18 cellular contexts compared by ENCODE assay signal in the genomic region with DNA sequence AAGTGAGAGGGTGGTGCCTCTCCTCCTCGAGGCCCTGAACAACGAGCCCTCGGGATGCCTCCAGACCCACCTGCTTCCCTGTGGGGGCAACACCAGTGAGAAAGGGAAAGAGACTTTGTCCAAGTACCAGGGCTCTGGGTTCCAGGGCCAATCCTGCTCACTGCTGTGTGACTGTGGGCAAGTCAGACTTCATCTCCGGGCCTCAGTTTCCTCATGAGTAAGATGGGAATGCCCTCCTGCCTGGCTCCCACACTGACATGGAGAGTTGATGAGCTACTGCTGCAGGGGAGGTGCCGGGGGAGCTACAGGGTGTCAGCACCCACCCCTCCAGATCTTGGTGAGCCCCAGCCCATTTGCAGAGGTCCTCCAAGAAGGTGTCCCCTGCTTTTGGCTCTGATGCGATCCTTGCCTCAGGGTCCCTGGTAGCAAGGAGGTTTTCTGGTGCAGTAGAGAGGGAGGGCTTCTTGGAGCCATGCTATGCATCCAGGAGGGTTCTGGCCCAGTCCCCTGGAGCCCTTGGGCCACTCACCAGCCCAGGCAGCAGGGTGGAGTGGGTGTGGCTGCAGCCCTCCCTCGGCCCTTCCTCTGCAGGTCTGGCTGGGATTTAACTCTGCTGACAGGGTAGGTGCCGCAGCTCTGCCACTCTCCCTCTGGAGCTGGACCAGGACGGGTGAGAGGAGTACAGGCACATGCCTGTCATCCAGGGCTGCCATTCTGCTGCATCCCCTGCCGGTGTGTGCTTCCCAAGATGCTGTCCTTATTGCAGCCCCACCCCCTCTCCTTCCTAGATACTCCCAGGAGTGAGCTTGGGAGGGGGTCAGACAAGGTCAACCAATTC. TPM values are rescaled to one million over a fixed set of nuclear protein-coding genes. Genes with fewer than 3 reads are reported as not detected.
DNase-seq lines count a peak whose midpoint lies in the region; ATAC-seq and TF ChIP-seq lines count a peak whose summit lies in the region.
"Had no signal": no experiment of that assay in that cellular context is flagged by ENCODE, and none has a peak within 500 bp of the region (broad histone marks: within the 10 kb centered on the region; RNA-seq: fewer than 3 reads in every experiment).

No MANE protein-coding gene starts in this region.

- peak overlapping the region in 4 of 5 experiments; percentile 73 to 98 (median 86) for H3K27ac Mint-ChIP-seq in brain
- H3K27ac Mint-ChIP-seq: B cell had no signal

- no peak for TF ChIP-seq CTCF in SK-N-SH (IDR thresholded peaks at IDR 0.05)
- no peak for TF ChIP-seq CTCF in brain (conservative IDR thresholded peaks at IDR 0.05)

- H2BK15ac ChIP-seq in mesenchymal stem cell (ENCODE audit: low read depth, poor library complexity, severe bottlenecking) = peak overlapping the region; percentile 9

- H2AFZ ChIP-seq in SK-N-SH (ENCODE audit: low read depth) = no peak overlapping the region
- H2AFZ ChIP-seq in mesenchymal stem cell (ENCODE audit: low read depth, low read length) = no peak overlapping the region

- H3K27ac ChIP-seq in SK-N-SH (ENCODE audit: low read depth in 2 of 2, low read length in 1 of 2) = no peak overlapping the region; a peak in 1 of 4 replicates
- H3K27ac ChIP-seq in mesenchymal stem cell (ENCODE audit: low read length, poor library complexity, severe bottlenecking) = no peak overlapping the region
- peak overlapping the region; percentile 98 for H3K27ac ChIP-seq in stomach smooth muscle (ENCODE audit: low read length)

- H3K27me3 ChIP-seq in SK-N-SH (ENCODE audit: insufficient read depth) = no peaks in the 10 kb centered on the region
- no peaks in the 10 kb centered on the region for H3K27me3 ChIP-seq in mesenchymal stem cell (ENCODE audit: control insufficient read depth in 1 of 2, insufficient read depth in 1 of 2, low read length in 2 of 2)
- no peaks in the 10 kb centered on the region for H3K27me3 ChIP-seq in stomach smooth muscle (ENCODE audit: control insufficient read depth in 1 of 2, insufficient read depth in 2 of 2, low read length in 2 of 2)
- H3K27me3 ChIP-seq: testis had no signal

- peak overlapping the region; percentile 64 to 97 for H3K4ac ChIP-seq in mesenchymal stem cell (ENCODE audit: low read depth in 1 of 2, low read length in 2 of 2)

- H3K27me3 Mint-ChIP-seq in brain = peaks cover 3% of the 10 kb centered on the region
- H3K27me3 Mint-ChIP-seq: T-helper 17 cell had no signal

- no peak overlapping the region for H3K4me3 Mint-ChIP-seq in brain
- H3K4me3 Mint-ChIP-seq: B cell, T-helper 17 cell had no signal

- peaks cover 4% of the 10 kb centered on the region for H3K79me1 ChIP-seq in mesenchymal stem cell (replicated peaks; ENCODE audit: low read length, poor library complexity, severe bottlenecking)

- H3K79me2 ChIP-seq in SK-N-SH (ENCODE audit: insufficient read depth) = no peaks in the 10 kb centered on the region

- peak overlapping the region in 1 of 2 experiments; percentile 19 for H3K14ac ChIP-seq in mesenchymal stem cell (ENCODE audit: low read length in 2 of 2)

- peaks cover 20% of the 10 kb centered on the region for H3F3A ChIP-seq in SK-N-SH (replicated peaks; ENCODE audit: insufficient read depth)

- no peak for TF ChIP-seq RAD21 in SK-N-SH (IDR thresholded peaks at IDR 0.05; ENCODE audit: low read length)

- H3K4me1 Mint-ChIP-seq in brain = peaks cover 48% of the 10 kb centered on the region

- TF ChIP-seq EP300 in SK-N-SH (IDR thresholded peaks at IDR 0.05; ENCODE audit: borderline replicate concordance in 1 of 2, low read depth in 1 of 2, low read length in 1 of 2) = no peak

- no peak overlapping the region for H3K4me2 ChIP-seq in SK-N-SH
- H3K4me2 ChIP-seq in mesenchymal stem cell (ENCODE audit: low read length, poor library complexity, severe bottlenecking) = no peak overlapping the region

- no peak overlapping the region for H2BK120ac ChIP-seq in mesenchymal stem cell (ENCODE audit: low read depth, low read length)

- H3K4me1 ChIP-seq in SK-N-SH (ENCODE audit: control insufficient read depth in 1 of 2, insufficient read depth in 2 of 2, low read depth in 1 of 2, low read length in 1 of 2) (peaks cover 30 to 33% of the 10 kb centered on the region in 2 experiments), mesenchymal stem cell (ENCODE audit: control insufficient read depth, insufficient read depth, low read depth, low read length) (peaks cover 47% of the 10 kb centered on the region), stomach smooth muscle (ENCODE audit: control insufficient read depth, insufficient read depth, low read length) (peaks cover 39% of the 10 kb centered on the region)

- no peaks in the 10 kb centered on the region for H3K36me3 Mint-ChIP-seq in brain

- POLR2A ChIA-PET in SK-N-SH (lab: Yijun Ruan, JAX) = no interaction called here

- DNase-seq in SK-N-SH = peak; percentile 13
- DNase-seq in mesenchymal stem cell = no peak
- DNase-seq in HuH-7.5 (ENCODE audit: low spot score) = no peak
- no peak for DNase-seq in DMS114 treated with DMSO at 0.1 percent for 48 hours (lab: John Stamatoyannopoulos, UW; ENCODE audit: unreplicated experiment)
- DNase-seq: 8988T, activated gamma-delta T cell, dermis blood vessel endothelial cell, GDM1, NCI-H1105 treated with DMSO at 0.1 percent for 48 hours, SIG-M5, T-helper 17 cell, testis had no signal

- no peak overlapping the region for H3K23ac ChIP-seq in mesenchymal stem cell (ENCODE audit: low read length in 2 of 2)

- ATAC-seq in SK-N-SH treated with all-trans-retinoic acid at 6 μM for 48 hours (no peak), HG02852 (IDR thresholded peaks at IDR 0.05; ENCODE audit: unreplicated experiment) (no peak)
- ATAC-seq: GM12878, T-helper 17 cell had no signal

- H3K9me3 Mint-ChIP-seq in brain = peaks cover 0 to 3% (median 0%) of the 10 kb centered on the region in 5 experiments

- H3K36me3 ChIP-seq in SK-N-SH (replicated peaks in 1 of 2; ENCODE audit: control insufficient read depth in 1 of 2, insufficient read depth in 2 of 2, low read length in 1 of 2) = peaks cover 0 to 8% of the 10 kb centered on the region in 2 experiments
- peaks cover 44 to 50% of the 10 kb centered on the region in 2 experiments for H3K36me3 ChIP-seq in mesenchymal stem cell (ENCODE audit: control insufficient read depth in 1 of 2, insufficient read depth in 2 of 2, low read depth in 1 of 2, low read length in 2 of 2)
- H3K36me3 ChIP-seq in stomach smooth muscle (ENCODE audit: control insufficient read depth in 2 of 2, insufficient read depth in 2 of 2, low read length in 2 of 2) = peaks cover 17% of the 10 kb centered on the region in 2 donors

- H4K8ac ChIP-seq in mesenchymal stem cell (ENCODE audit: low read length) = peak overlapping the region; percentile 67

- H4K91ac ChIP-seq in mesenchymal stem cell (ENCODE audit: low read length) = peak overlapping the region; percentile 97

- peak overlapping the region; percentile 79 to 99 for H2BK12ac ChIP-seq in mesenchymal stem cell (ENCODE audit: low read length in 2 of 2)

- peak overlapping the region; percentile 10 for H2BK5ac ChIP-seq in mesenchymal stem cell (ENCODE audit: low read depth, low read length, poor library complexity, severe bottlenecking)

- H3K9me2 ChIP-seq in SK-N-SH = no peaks in the 10 kb centered on the region

- CTCF ChIA-PET in SK-N-SH (lab: Yijun Ruan, JAX) = interaction anchor here (0.8 to 4.7 kb wide), 3 partner anchors 12 to 46 kb away, joined by 3 to 35 read pairs (median 13); no protein-coding TSS in a partner anchor

- H3K4me3 ChIP-seq in SK-N-SH (ENCODE audit: low read depth in 2 of 2, low read length in 1 of 2) (no peak overlapping the region), mesenchymal stem cell (ENCODE audit: insufficient read depth in 1 of 2, low read depth in 1 of 2, low read length in 2 of 2) (no peak overlapping the region), stomach smooth muscle (ENCODE audit: low read length in 2 of 2) (no peak overlapping the region)
- H3K4me3 ChIP-seq: GM12878, testis had no signal

- no peaks in the 10 kb centered on the region for H4K20me1 ChIP-seq in SK-N-SH (ENCODE audit: insufficient read depth)

- H3K18ac ChIP-seq in mesenchymal stem cell (ENCODE audit: low read depth in 1 of 2, low read length in 2 of 2) = peak overlapping the region; percentile 83 to 98

- no peaks in the 10 kb centered on the region for H3K9me3 ChIP-seq in SK-N-SH
- no peaks in the 10 kb centered on the region for H3K9me3 ChIP-seq in mesenchymal stem cell (ENCODE audit: control insufficient read depth, low read length)
- no peaks in the 10 kb centered on the region for H3K9me3 ChIP-seq in stomach smooth muscle (ENCODE audit: control insufficient read depth in 2 of 2, low read length in 2 of 2)
- H3K9me3 ChIP-seq: testis had no signal

- 94% methylated on average over 6 of the region's 10 CpGs for WGBS in SK-N-SH (ENCODE audit: low lambda C conversion rate)
- WGBS in mesenchymal stem cell = 76% methylated on average over 10 of the region's 10 CpGs

- H3K9ac ChIP-seq in SK-N-SH (no peak overlapping the region), mesenchymal stem cell (ENCODE audit: low read length) (no peak overlapping the region), stomach smooth muscle (ENCODE audit: low read length in 2 of 2) (peak overlapping the region in 1 of 2 donors; percentile 47)

- H2AK5ac ChIP-seq in mesenchymal stem cell (ENCODE audit: low read length, severe bottlenecking) = no peak overlapping the region

RNA-seq across cellular contexts. Expression of a gene that starts 26.9 kb away (rescaled TPM):
- polyA plus RNA-seq in SK-N-SH (2012; rRNA removed) (37.5 and 50.3 TPM in 2 replicates), brain (ENCODE audit: insufficient read depth, low read depth, low replicate concordance) (6.0 TPM)
- 36.5 and 50.1 TPM in 2 replicates for polyA plus RNA-seq in SK-N-SH (2012; cell fraction: cytosol; rRNA removed)
- polyA plus RNA-seq in SK-N-SH (2012; cell fraction: nucleus; rRNA removed) = 52.4 and 60.2 TPM in 2 replicates
- 187 TPM for polyA plus RNA-seq in mesenchymal stem cell (2013, experiment 1 of 2)
- 181 TPM for polyA plus RNA-seq in mesenchymal stem cell (2013, experiment 2 of 2)

RNA-seq across cellular contexts. Expression of a gene that starts 39.0 kb away (rescaled TPM):
- polyA plus RNA-seq in SK-N-SH (2012; rRNA removed) = 19.1 and 20.4 TPM in 2 replicates
- 8.2 and 13.5 TPM in 2 replicates for polyA plus RNA-seq in SK-N-SH (2012; cell fraction: cytosol; rRNA removed)
- polyA plus RNA-seq in SK-N-SH (2012; cell fraction: nucleus; rRNA removed) = 27.9 and 28.2 TPM in 2 replicates
- 40.5 TPM for polyA plus RNA-seq in brain (ENCODE audit: insufficient read depth, low read depth, low replicate concordance)
- 7.8 TPM for polyA plus RNA-seq in mesenchymal stem cell (2013, experiment 1 of 2)
- 8.5 TPM for polyA plus RNA-seq in mesenchymal stem cell (2013, experiment 2 of 2)

RNA-seq across cellular contexts. Expression of a gene that starts 41.4 kb away (rescaled TPM):
- polyA plus RNA-seq in SK-N-SH (2012; rRNA removed) (14.0 and 18.4 TPM in 2 replicates), brain (ENCODE audit: insufficient read depth, low read depth, low replicate concordance) (37.7 TPM)
- polyA plus RNA-seq in SK-N-SH (2012; cell fraction: cytosol; rRNA removed) = 7.9 and 12.9 TPM in 2 replicates
- 48.3 and 66.5 TPM in 2 replicates for polyA plus RNA-seq in SK-N-SH (2012; cell fraction: nucleus; rRNA removed)
- polyA plus RNA-seq in mesenchymal stem cell (2013, experiment 1 of 2) = 49.0 TPM
- polyA plus RNA-seq in mesenchymal stem cell (2013, experiment 2 of 2) = 51.3 TPM
